ENCODE assay signal across 13 cellular contexts in genomic region chr4:151730003-151730559, GRCh38. TPM values are rescaled to one million over a fixed set of nuclear protein-coding genes. Genes with fewer than 3 reads are reported as not detected.
DNase-seq lines count a peak whose midpoint lies in the region; FAIRE-seq and TF ChIP-seq lines count a peak whose summit lies in the region.
"Had no signal": no experiment of that assay in that cellular context is flagged by ENCODE, and none has a peak within 500 bp of the region (broad histone marks: within the 10 kb centered on the region; RNA-seq: fewer than 3 reads in every experiment).

No MANE protein-coding gene starts in this region.

- H3K27ac ChIP-seq in HEK293 (ENCODE audit: extremely low read depth, low read depth, low read length) (no peak overlapping the region; the same call in 1 of the 2 replicates), smooth muscle cell (ENCODE audit: low read depth) (peak overlapping the region; percentile 57)

- peak; percentile 75 for DNase-seq in RCC 7860 (ENCODE audit: low spot score)
- peak; percentile 47 for DNase-seq in fibroblast of villous mesenchyme (ENCODE audit: low read depth)
- no peak for DNase-seq in smooth muscle cell (lab: John Stamatoyannopoulos, UW; ENCODE audit: unreplicated experiment)
- no peak for DNase-seq in activated T-cell treated with anti-CD3 and anti-CD28 coated beads, Interleukin-2, amount 50 U/mL, for 1 hour
- DNase-seq in activated CD8-positive, alpha-beta memory T cell treated with anti-CD3 and anti-CD28 coated beads, Interleukin-2, amount 50 U/mL, for 48 hours = no peak
- DNase-seq in AG08396 (ENCODE audit: low spot score) = no peak
- DNase-seq in activated CD4-positive, alpha-beta memory T cell treated with anti-CD3 and anti-CD28 coated beads, Interleukin-2, amount 10 ng/mL, durations not matched to agents 7 days and 5 days = no peak
- DNase-seq: activated naive CD4-positive, alpha-beta T cell treated with Interleukin-2 at 50 U/mL for 16 hours; central memory CD4-positive, alpha-beta T cell; immature natural killer cell; naive B cell; right cardiac atrium had no signal

- CTCF ChIA-PET in HEK293 (lab: Yijun Ruan, JAX) = interaction anchor here (0.6 to 1.1 kb wide), 2 partner anchors 315 to 893 kb away, joined by 3 to 8 read pairs; no protein-coding TSS in a partner anchor
- CTCF ChIA-PET in activated CD4-positive, alpha-beta memory T cell treated with anti-CD3 and anti-CD28 coated beads, Interleukin-2, amount 10 ng/mL, durations not matched to agents 7 days and 5 days (lab: Charles Lee) = no interaction called here

- POLR2A ChIA-PET in HEK293 (lab: Yijun Ruan, JAX) = no interaction called here
- POLR2A ChIA-PET in activated CD4-positive, alpha-beta memory T cell treated with anti-CD3 and anti-CD28 coated beads, Interleukin-2, amount 10 ng/mL, durations not matched to agents 7 days and 5 days (lab: Charles Lee) = no interaction called here

- H3K4me3 ChIP-seq in HEK293 (ENCODE audit: low read depth, low read length) (no peak overlapping the region), fibroblast of villous mesenchyme (ENCODE audit: low read depth, low read length) (no peak overlapping the region), smooth muscle cell (no peak overlapping the region)

- H3F3A ChIP-seq in smooth muscle cell (ENCODE audit: low read depth) = no peaks in the 10 kb centered on the region

- H3K36me3 Mint-ChIP-seq in activated CD4-positive, alpha-beta memory T cell treated with anti-CD3 and anti-CD28 coated beads, Interleukin-2, amount 10 ng/mL, durations not matched to agents 7 days and 5 days (ENCODE audit: low read depth) = peaks cover 8% of the 10 kb centered on the region

- no peak overlapping the region for H3K4me3 Mint-ChIP-seq in activated CD4-positive, alpha-beta memory T cell treated with anti-CD3 and anti-CD28 coated beads, Interleukin-2, amount 10 ng/mL, durations not matched to agents 7 days and 5 days
- H3K4me3 Mint-ChIP-seq: immature natural killer cell had no signal

- H3K4me1 ChIP-seq in HEK293 (ENCODE audit: control insufficient read depth, insufficient read depth, low read length) (peaks cover 4% of the 10 kb centered on the region; the same call in 1 of the 2 replicates), smooth muscle cell (ENCODE audit: low read depth) (no peaks in the 10 kb centered on the region)

- peaks cover 2% of the 10 kb centered on the region for H3K4me1 Mint-ChIP-seq in activated CD4-positive, alpha-beta memory T cell treated with anti-CD3 and anti-CD28 coated beads, Interleukin-2, amount 10 ng/mL, durations not matched to agents 7 days and 5 days

- no peak; the same call in 1 of the 2 replicates for TF ChIP-seq CTCF in HEK293 (tag by site-specific recombination; IDR thresholded peaks at IDR 0.05)
- no peak for TF ChIP-seq CTCF in fibroblast of villous mesenchyme (IDR thresholded peaks at IDR 0.05; ENCODE audit: insufficient read depth, low read depth, low read length)
- TF ChIP-seq CTCF in smooth muscle cell (IDR thresholded peaks at IDR 0.05; ENCODE audit: borderline replicate concordance, insufficient read depth, poor library complexity, severe bottlenecking) = no peak

- H3K36me3 ChIP-seq in HEK293 (ENCODE audit: control insufficient read depth in 2 of 2, insufficient read depth in 1 of 2, low read length in 2 of 2) (no peaks in the 10 kb centered on the region), smooth muscle cell (ENCODE audit: low read depth) (no peaks in the 10 kb centered on the region)

- H3K27me3 Mint-ChIP-seq in activated CD4-positive, alpha-beta memory T cell treated with anti-CD3 and anti-CD28 coated beads, Interleukin-2, amount 10 ng/mL, durations not matched to agents 7 days and 5 days = no peaks in the 10 kb centered on the region
- H3K27me3 Mint-ChIP-seq: naive B cell had no signal

- no peaks in the 10 kb centered on the region for H4K20me1 ChIP-seq in smooth muscle cell (ENCODE audit: low read depth)

- H3K27me3 ChIP-seq in smooth muscle cell (ENCODE audit: low read depth) = no peaks in the 10 kb centered on the region

- H3K79me2 ChIP-seq in smooth muscle cell (ENCODE audit: low read depth) = no peaks in the 10 kb centered on the region

- H2AFZ ChIP-seq in smooth muscle cell (ENCODE audit: low read depth) = no peak overlapping the region

- H3K9ac ChIP-seq in smooth muscle cell (ENCODE audit: low read depth) = no peak overlapping the region

- H3K27ac Mint-ChIP-seq in activated CD4-positive, alpha-beta memory T cell treated with anti-CD3 and anti-CD28 coated beads, Interleukin-2, amount 10 ng/mL, durations not matched to agents 7 days and 5 days = no peak overlapping the region
- H3K27ac Mint-ChIP-seq: immature natural killer cell, naive B cell had no signal

- 60% methylated on average over 8 of the region's 8 CpGs for WGBS in smooth muscle cell (ENCODE audit: low lambda C conversion rate)

- no peaks in the 10 kb centered on the region for H3K9me3 Mint-ChIP-seq in activated CD4-positive, alpha-beta memory T cell treated with anti-CD3 and anti-CD28 coated beads, Interleukin-2, amount 10 ng/mL, durations not matched to agents 7 days and 5 days

- H3K9me3 ChIP-seq in HEK293 (ENCODE audit: control insufficient read depth, insufficient read depth, low read depth, low read length) = no peaks in the 10 kb centered on the region
- H3K9me3 ChIP-seq in smooth muscle cell (replicated peaks; ENCODE audit: low read depth) = no peaks in the 10 kb centered on the region

- FAIRE-seq in RCC 7860 (lab: Jason Lieb, UNC) = peak; percentile 61

- H3K4me2 ChIP-seq in smooth muscle cell = no peak overlapping the region

TF ChIP-seq in HEK293, 187 proteins besides CTCF, POLR2A, EP300 and RAD21 (continues in another document):
- TF ChIP-seq MZF1 (tag by site-specific recombination; IDR thresholded peaks at IDR 0.05; ENCODE audit: borderline replicate concordance) = 0 out of 2 replicates have a peak, but pooled peaks have one; percentile 22
- no peak for TF ChIP-seq ZNF747 (tag by site-specific recombination; IDR thresholded peaks at IDR 0.05)
- TF ChIP-seq ZBTB6 (tag by site-specific recombination; IDR thresholded peaks at IDR 0.05) = no peak
- peak; percentile 81 for TF ChIP-seq SCRT2 (tag by site-specific recombination; IDR thresholded peaks at IDR 0.05)
- no peak for TF ChIP-seq ZNF558 (tag by site-specific recombination; IDR thresholded peaks at IDR 0.05)
- peak; percentile 80 for TF ChIP-seq KLF17 (tag by site-specific recombination; IDR thresholded peaks at IDR 0.05)
- no peak for TF ChIP-seq ZNF571 (tag by site-specific recombination; IDR thresholded peaks at IDR 0.05)
- TF ChIP-seq ZNF548 (tag by site-specific recombination; IDR thresholded peaks at IDR 0.05) = no peak
- TF ChIP-seq, protein P1, sequence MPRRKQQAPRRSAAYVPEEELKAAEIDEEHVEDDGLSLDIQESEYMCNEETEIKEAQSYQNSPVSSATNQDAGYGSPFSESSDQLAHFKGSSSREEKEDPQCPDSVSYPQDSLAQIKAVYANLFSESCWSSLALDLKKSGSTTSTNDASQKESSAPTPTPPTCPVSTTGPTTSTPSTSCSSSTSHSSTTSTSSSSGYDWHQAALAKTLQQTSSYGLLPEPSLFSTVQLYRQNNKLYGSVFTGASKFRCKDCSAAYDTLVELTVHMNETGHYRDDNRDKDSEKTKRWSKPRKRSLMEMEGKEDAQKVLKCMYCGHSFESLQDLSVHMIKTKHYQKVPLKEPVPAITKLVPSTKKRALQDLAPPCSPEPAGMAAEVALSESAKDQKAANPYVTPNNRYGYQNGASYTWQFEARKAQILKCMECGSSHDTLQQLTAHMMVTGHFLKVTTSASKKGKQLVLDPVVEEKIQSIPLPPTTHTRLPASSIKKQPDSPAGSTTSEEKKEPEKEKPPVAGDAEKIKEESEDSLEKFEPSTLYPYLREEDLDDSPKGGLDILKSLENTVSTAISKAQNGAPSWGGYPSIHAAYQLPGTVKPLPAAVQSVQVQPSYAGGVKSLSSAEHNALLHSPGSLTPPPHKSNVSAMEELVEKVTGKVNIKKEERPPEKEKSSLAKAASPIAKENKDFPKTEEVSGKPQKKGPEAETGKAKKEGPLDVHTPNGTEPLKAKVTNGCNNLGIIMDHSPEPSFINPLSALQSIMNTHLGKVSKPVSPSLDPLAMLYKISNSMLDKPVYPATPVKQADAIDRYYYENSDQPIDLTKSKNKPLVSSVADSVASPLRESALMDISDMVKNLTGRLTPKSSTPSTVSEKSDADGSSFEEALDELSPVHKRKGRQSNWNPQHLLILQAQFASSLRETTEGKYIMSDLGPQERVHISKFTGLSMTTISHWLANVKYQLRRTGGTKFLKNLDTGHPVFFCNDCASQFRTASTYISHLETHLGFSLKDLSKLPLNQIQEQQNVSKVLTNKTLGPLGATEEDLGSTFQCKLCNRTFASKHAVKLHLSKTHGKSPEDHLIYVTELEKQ (tag by site-specific recombination; IDR thresholded peaks at IDR 0.05; ENCODE audit: borderline replicate concordance) = no peak
- TF ChIP-seq KLF1 (tag by site-specific recombination; IDR thresholded peaks at IDR 0.05) = peak; percentile 81
- no peak for TF ChIP-seq ZNF768 (tag by site-specific recombination; IDR thresholded peaks at IDR 0.05)
- no peak for TF ChIP-seq ZNF670 (tag by site-specific recombination; IDR thresholded peaks at IDR 0.05; ENCODE audit: low read depth)

RNA-seq across cellular contexts. Expression of gene GATB, which starts 30.7 kb away (rescaled TPM):
- total RNA-seq in fibroblast of villous mesenchyme (14.5 and 15.5 TPM in 2 replicates), smooth muscle cell (17.6 and 19.8 TPM in 2 replicates)
- 15.7 and 19.4 TPM in 2 replicates for polyA plus RNA-seq in smooth muscle cell
- 10 to 100 TPM; 13.1 to 14.0 TPM for total RNA-seq in activated CD4-positive, alpha-beta memory T cell treated with anti-CD3 and anti-CD28 coated beads, Interleukin-2, amount 10 ng/mL, durations not matched to agents 7 days and 5 days

Comparison
In these comparisons a context has a peak if more than half of its experiments do, and no peak if none do; other contexts are left out.
1. DNase-seq: peak in RCC 7860 (single experiment) and fibroblast of villous mesenchyme (single experiment); none in smooth muscle cell (single experiment), activated T-cell treated with anti-CD3 and anti-CD28 coated beads, Interleukin-2, amount 50 U/mL, for 1 hour (single experiment), activated CD8-positive, alpha-beta memory T cell treated with anti-CD3 and anti-CD28 coated beads, Interleukin-2, amount 50 U/mL, for 48 hours (single experiment), AG08396 (single experiment) and activated CD4-positive, alpha-beta memory T cell treated with anti-CD3 and anti-CD28 coated beads, Interleukin-2, amount 10 ng/mL, durations not matched to agents 7 days and 5 days (single experiment).